In genomic region chr3:3109407-3110298, GRCh38 we compare ENCODE assay signal across 9 cellular contexts. TPM values are rescaled to one million over a fixed set of nuclear protein-coding genes. Genes with fewer than 3 reads are reported as not detected.
DNase-seq lines count a peak whose midpoint lies in the region; ATAC-seq and TF ChIP-seq lines count a peak whose summit lies in the region.
"Had no signal": no experiment of that assay in that cellular context is flagged by ENCODE, and none has a peak within 500 bp of the region (broad histone marks: within the 10 kb centered on the region; RNA-seq: fewer than 3 reads in every experiment).

No MANE protein-coding gene starts in this region.

- H3K4me1 ChIP-seq in upper lobe of right lung: no peaks in the 10 kb centered on the region

- ATAC-seq in Right ventricle myocardium superior (ENCODE audit: poor library complexity) (peak; percentile 45), HG03064 (IDR thresholded peaks at IDR 0.05; ENCODE audit: low read depth, unreplicated experiment) (peak; percentile 69), upper lobe of right lung (no peak)

- no peaks in the 10 kb centered on the region for H3K27me3 ChIP-seq in upper lobe of right lung

- no peaks in the 10 kb centered on the region for H3K9me3 ChIP-seq in upper lobe of right lung

- POLR2A ChIA-PET in activated CD4-positive, alpha-beta memory T cell treated with anti-CD3 and anti-CD28 coated beads, Interleukin-2, amount 10 ng/mL, durations not matched to agents 7 days and 5 days (lab: Charles Lee): interaction anchor here (1.9 kb wide), 1 partner anchor 17 kb away, joined by 7 read pairs; the partner anchor contains the start of gene TRNT1

- no peaks in the 10 kb centered on the region for H3K9me3 Mint-ChIP-seq in activated CD4-positive, alpha-beta memory T cell treated with anti-CD3 and anti-CD28 coated beads, Interleukin-2, amount 10 ng/mL, durations not matched to agents 7 days and 5 days

- peaks cover 14% of the 10 kb centered on the region for H3K4me1 Mint-ChIP-seq in activated CD4-positive, alpha-beta memory T cell treated with anti-CD3 and anti-CD28 coated beads, Interleukin-2, amount 10 ng/mL, durations not matched to agents 7 days and 5 days

- CTCF ChIA-PET in activated CD4-positive, alpha-beta memory T cell treated with anti-CD3 and anti-CD28 coated beads, Interleukin-2, amount 10 ng/mL, durations not matched to agents 7 days and 5 days (lab: Charles Lee): no interaction called here

- intact Hi-C loops in Right ventricle myocardium superior (cut with DNase I): no loop called here
- intact Hi-C loops in cardiac septum (cut with DNase I): no loop called here
- intact Hi-C loops in upper lobe of right lung (cut with DNase I): no loop called here

- no peak overlapping the region for H3K4me3 Mint-ChIP-seq in activated CD4-positive, alpha-beta memory T cell treated with anti-CD3 and anti-CD28 coated beads, Interleukin-2, amount 10 ng/mL, durations not matched to agents 7 days and 5 days

- no peak for TF ChIP-seq CTCF in upper lobe of right lung (IDR thresholded peaks at IDR 0.05)

- no peaks in the 10 kb centered on the region for H3K36me3 ChIP-seq in upper lobe of right lung

- no peak for DNase-seq in Right ventricle myocardium superior
- DNase-seq in cardiac septum (ENCODE audit: low spot score): no peak
- no peak for DNase-seq in activated CD4-positive, alpha-beta memory T cell treated with anti-CD3 and anti-CD28 coated beads, Interleukin-2, amount 10 ng/mL, durations not matched to agents 7 days and 5 days
- no peak for DNase-seq in upper lobe of right lung
- DNase-seq in dedifferentiated amniotic fluid mesenchymal stem cell (ENCODE audit: extremely low spot score): no peak
- no peak for DNase-seq in stimulated activated CD4-positive, alpha-beta T cell treated with anti-CD3 and anti-CD28 coated beads, Interleukin-4, amount 100 ng/mL, for 4 hours
- no peak for DNase-seq in activated CD8-positive, alpha-beta memory T cell treated with anti-CD3 and anti-CD28 coated beads, Interleukin-2, amount 50 U/mL, for 4 hours
- DNase-seq: MV-4-11 had no signal

- H3K27ac Mint-ChIP-seq in activated CD4-positive, alpha-beta memory T cell treated with anti-CD3 and anti-CD28 coated beads, Interleukin-2, amount 10 ng/mL, durations not matched to agents 7 days and 5 days: peak overlapping the region; percentile 26

- H3K36me3 Mint-ChIP-seq in activated CD4-positive, alpha-beta memory T cell treated with anti-CD3 and anti-CD28 coated beads, Interleukin-2, amount 10 ng/mL, durations not matched to agents 7 days and 5 days (ENCODE audit: low read depth): no peaks in the 10 kb centered on the region

- peaks cover 5% of the 10 kb centered on the region for H3K27me3 Mint-ChIP-seq in activated CD4-positive, alpha-beta memory T cell treated with anti-CD3 and anti-CD28 coated beads, Interleukin-2, amount 10 ng/mL, durations not matched to agents 7 days and 5 days

- peak overlapping the region; percentile 1 for H3K4me3 ChIP-seq in upper lobe of right lung

- H3K27ac ChIP-seq in upper lobe of right lung: peak overlapping the region; percentile 61

RNA-seq across cellular contexts. Expression of gene IL5RA, which starts 0.5 kb away (rescaled TPM):
- 1.0 TPM for total RNA-seq in Right ventricle myocardium superior
- total RNA-seq in cardiac septum: 0.40 TPM
- not detected for total RNA-seq in activated CD4-positive, alpha-beta memory T cell treated with anti-CD3 and anti-CD28 coated beads, Interleukin-2, amount 10 ng/mL, durations not matched to agents 7 days and 5 days
- 0.69 TPM for total RNA-seq in upper lobe of right lung

RNA-seq across cellular contexts. Expression of gene TRNT1, which starts 17.1 kb away (rescaled TPM):
- total RNA-seq in Right ventricle myocardium superior (14.3 TPM), cardiac septum (13.2 TPM), upper lobe of right lung (27.3 TPM)
- 10 to 100 TPM; 29.5 to 32.4 TPM for total RNA-seq in activated CD4-positive, alpha-beta memory T cell treated with anti-CD3 and anti-CD28 coated beads, Interleukin-2, amount 10 ng/mL, durations not matched to agents 7 days and 5 days
